12 cellular contexts compared by ENCODE assay signal in genomic region chr4:98448923-98449322, GRCh38.
DNase-seq lines count a peak whose midpoint lies in the region; ATAC-seq and TF ChIP-seq lines count a peak whose summit lies in the region.
"Had no signal": no experiment of that assay in that cellular context is flagged by ENCODE, and none has a peak within 500 bp of the region (broad histone marks: within the 10 kb centered on the region; RNA-seq: fewer than 3 reads in every experiment).

No MANE protein-coding gene starts in this region.

- H3K27ac Mint-ChIP-seq in CD4-positive, alpha-beta T cell, result no peak overlapping the region
- H3K27ac Mint-ChIP-seq in effector memory CD8-positive, alpha-beta T cell, result peak overlapping the region; percentile 7 to 77

- TF ChIP-seq RAD21 in IMR-90 (IDR thresholded peaks at IDR 0.05; ENCODE audit: low read length), result no peak

- no peak for TF ChIP-seq CTCF in CD4-positive, alpha-beta T cell (IDR thresholded peaks at IDR 0.05)
- TF ChIP-seq CTCF in IMR-90 (conservative IDR thresholded peaks at IDR 0.05; ENCODE audit: low read depth, low read length) (no peak), coronary artery (IDR thresholded peaks at IDR 0.05) (no peak)

- no peak overlapping the region for H3K4me3 Mint-ChIP-seq in CD4-positive, alpha-beta T cell
- H3K4me3 Mint-ChIP-seq in effector memory CD8-positive, alpha-beta T cell, result peak overlapping the region; percentile 64 to 67

- no peaks in the 10 kb centered on the region for H3K27me3 ChIP-seq in CD4-positive, alpha-beta T cell (ENCODE audit: control insufficient read depth, insufficient read depth, low read length)
- no peaks in the 10 kb centered on the region for H3K27me3 ChIP-seq in IMR-90 (ENCODE audit: control insufficient read depth, insufficient read depth, low read length)

- no peak overlapping the region for H4K91ac ChIP-seq in IMR-90 (ENCODE audit: insufficient read depth, low read depth, low read length)

- H3K4me3 ChIP-seq in IMR-90 (ENCODE audit: insufficient read depth, low read depth, low read length) (no peak overlapping the region), coronary artery (no peak overlapping the region)
- H3K4me3 ChIP-seq: SK-N-MC had no signal

- peaks cover 6% of the 10 kb centered on the region; the same call in 1 of the 2 replicates for H3K9me1 ChIP-seq in IMR-90 (ENCODE audit: insufficient read depth, low read length)

- H3K27me3 Mint-ChIP-seq in CD4-positive, alpha-beta T cell, result no peaks in the 10 kb centered on the region
- no peaks in the 10 kb centered on the region for H3K27me3 Mint-ChIP-seq in effector memory CD8-positive, alpha-beta T cell

- H2AFZ ChIP-seq in IMR-90 (replicated peaks; ENCODE audit: low read length, poor library complexity), result no peak overlapping the region

- H2BK15ac ChIP-seq in IMR-90 (ENCODE audit: low read depth, low read length), result no peak overlapping the region

- no peak overlapping the region for H4K8ac ChIP-seq in IMR-90 (ENCODE audit: low read depth in 2 of 2, low read length in 2 of 2)

- no peaks in the 10 kb centered on the region for H4K20me1 ChIP-seq in IMR-90 (ENCODE audit: insufficient read depth, low read length)

- H3K36me3 ChIP-seq in IMR-90 (ENCODE audit: control insufficient read depth, insufficient read depth, low read length), result no peaks in the 10 kb centered on the region; the same call in 1 of the 2 replicates

- H3K4me2 ChIP-seq in IMR-90 (ENCODE audit: low read depth, low read length), result no peak overlapping the region

- H3K4me1 ChIP-seq in IMR-90 (ENCODE audit: control insufficient read depth, insufficient read depth, low read length), result peaks cover 3% of the 10 kb centered on the region

- no peaks in the 10 kb centered on the region for H3K9me3 ChIP-seq in CD4-positive, alpha-beta T cell (ENCODE audit: control insufficient read depth, low read length)
- H3K9me3 ChIP-seq in IMR-90 (ENCODE audit: control insufficient read depth, insufficient read depth, low read length), result peaks cover 2% of the 10 kb centered on the region; the same call in 1 of the 2 replicates

- no peak overlapping the region for H3K27ac ChIP-seq in CD4-positive, alpha-beta T cell (ENCODE audit: low read depth, low read length)
- H3K27ac ChIP-seq in IMR-90 (ENCODE audit: insufficient read depth, low read length), result no peak overlapping the region
- H3K27ac ChIP-seq in coronary artery, result no peak overlapping the region
- H3K27ac ChIP-seq: HL-60, SK-N-MC had no signal

- H3K79me1 ChIP-seq in IMR-90 (ENCODE audit: low read depth in 1 of 2, low read length in 2 of 2), result no peaks in the 10 kb centered on the region

- H3K23ac ChIP-seq in IMR-90 (ENCODE audit: low read depth, low read length), result no peak overlapping the region

- POLR2A ChIA-PET in CD4-positive, alpha-beta T cell (lab: Charles Lee), result no interaction called here
- POLR2A ChIA-PET in IMR-90 (lab: Charles Lee; ENCODE audit: unreplicated experiment), result no interaction called here

- peaks cover 1% of the 10 kb centered on the region for H3K36me3 Mint-ChIP-seq in CD4-positive, alpha-beta T cell (ENCODE audit: low read depth)
- H3K36me3 Mint-ChIP-seq in effector memory CD8-positive, alpha-beta T cell (ENCODE audit: insufficient read depth), result peaks cover 22% of the 10 kb centered on the region

- intact Hi-C loops in CD4-positive, alpha-beta T cell (cut with DNase I, micrococcal nuclease), result loop anchor here in 1 of 2 experiments (5.0 kb wide), 1 partner anchor 187 kb away; the partner anchor contains the start of gene RAP1GDS1
- intact Hi-C loops in IMR-90 (cut with micrococcal nuclease), result no loop called here

- no peak overlapping the region for H3K9ac ChIP-seq in IMR-90 (ENCODE audit: low read depth, low read length)

- no peak overlapping the region for H3K4ac ChIP-seq in IMR-90 (ENCODE audit: low read depth, low read length)

- H4K5ac ChIP-seq in IMR-90 (ENCODE audit: low read depth, low read length), result no peak overlapping the region

- no peak overlapping the region for H2AK5ac ChIP-seq in IMR-90 (ENCODE audit: low read depth, low read length)

- dilution Hi-C loops in IMR-90 (cut with HindIII; ENCODE audit: low sequenced_read_pairs, unreplicated experiment), result no loop called here

- H2BK20ac ChIP-seq in IMR-90 (ENCODE audit: low read depth, low read length), result no peak overlapping the region

- ATAC-seq in CD4-positive, alpha-beta T cell (ENCODE audit: poor library complexity), result peak; percentile 44
- ATAC-seq in GM18861 (IDR thresholded peaks at IDR 0.05; ENCODE audit: unreplicated experiment) (peak; percentile 42), IMR-90 (ENCODE audit: low read depth) (peak; percentile 40), HG03139 (IDR thresholded peaks at IDR 0.05; ENCODE audit: unreplicated experiment) (no peak), HG03521 (IDR thresholded peaks at IDR 0.05; ENCODE audit: unreplicated experiment) (no peak)
- ATAC-seq in effector memory CD8-positive, alpha-beta T cell (replicated peaks), result peak; percentile 21

- no peak overlapping the region for H3K18ac ChIP-seq in IMR-90 (ENCODE audit: low read depth, low read length)

- in situ Hi-C loops in IMR-90 (cut with MboI; ENCODE audit: low sequenced_read_pairs), result no loop called here

- no peak overlapping the region for H2AK9ac ChIP-seq in IMR-90 (replicated peaks; ENCODE audit: low read depth, low read length, poor library complexity)

- no peak overlapping the region for H3K56ac ChIP-seq in IMR-90 (ENCODE audit: extremely low read depth, insufficient read depth, low read length)

- no peak overlapping the region for H2BK5ac ChIP-seq in IMR-90 (ENCODE audit: low read depth, low read length, poor library complexity, severe bottlenecking)

- DNase-seq in CD4-positive, alpha-beta T cell, result peak in 6 of 10 experiments; percentile 4 to 18 (median 8)
- DNase-seq in IMR-90, result no peak
- peak; percentile 13 to 32 (median 17) for DNase-seq in effector memory CD8-positive, alpha-beta T cell
- DNase-seq in coronary artery (ENCODE audit: low spot score), result no peak
- DNase-seq in pons (ENCODE audit: low spot score), result no peak
- DNase-seq: kidney, NCI-H2107 had no signal

- no peak overlapping the region for H3K14ac ChIP-seq in IMR-90 (replicated peaks; ENCODE audit: low read depth, low read length)

- CTCF ChIA-PET in CD4-positive, alpha-beta T cell (lab: Charles Lee), result interaction anchor here (1.3 kb wide), 1 partner anchor 478 kb away, joined by 3 read pairs; no protein-coding TSS in a partner anchor
- CTCF ChIA-PET in IMR-90 (lab: Yijun Ruan, JAX), result interaction anchor here (0.6 kb wide), 1 partner anchor 211 kb away, joined by 3 read pairs; no protein-coding TSS in a partner anchor

- TF ChIP-seq POLR2A in IMR-90 (IDR thresholded peaks at IDR 0.05; ENCODE audit: low read depth, low read length), result no peak

- no TSS peak for BruUV-seq in IMR-90 (replicated peaks; lab: Mats Ljungman, UMichigan)

- H2BK120ac ChIP-seq in IMR-90 (ENCODE audit: low read depth, low read length), result no peak overlapping the region

- peaks cover 4% of the 10 kb centered on the region for H3K9me3 Mint-ChIP-seq in CD4-positive, alpha-beta T cell
- no peaks in the 10 kb centered on the region for H3K9me3 Mint-ChIP-seq in effector memory CD8-positive, alpha-beta T cell

- H3K4me1 Mint-ChIP-seq in CD4-positive, alpha-beta T cell (ENCODE audit: low read depth), result peaks cover 40% of the 10 kb centered on the region
- peaks cover 41 to 46% of the 10 kb centered on the region in 2 donors for H3K4me1 Mint-ChIP-seq in effector memory CD8-positive, alpha-beta T cell (ENCODE audit: low read depth in 2 of 2)

TF ChIP-seq in IMR-90, 13 proteins besides CTCF, POLR2A, EP300 and RAD21:
- no peak for TF ChIP-seq CEBPB (IDR thresholded peaks at IDR 0.05; ENCODE audit: low read depth, low read length)
- no peak for TF ChIP-seq RCOR1 (IDR thresholded peaks at IDR 0.05; ENCODE audit: insufficient replicate concordance, low read length)
- no peak for TF ChIP-seq ELK1 (IDR thresholded peaks at IDR 0.05; ENCODE audit: borderline replicate concordance, low read depth, low read length)
- no peak for TF ChIP-seq CHD1 (IDR thresholded peaks at IDR 0.05; ENCODE audit: low read depth, low read length)
- no peak for TF ChIP-seq MAFK (IDR thresholded peaks at IDR 0.05; ENCODE audit: low read depth, low read length)
- TF ChIP-seq MXI1 (IDR thresholded peaks at IDR 0.05; ENCODE audit: borderline replicate concordance, low read depth, low read length), result no peak

Comparison
In these comparisons a context has a peak if more than half of its experiments do, and no peak if none do; other contexts are left out.
1. ATAC-seq: peak in CD4-positive, alpha-beta T cell (single experiment), GM18861 (single experiment), IMR-90 (single experiment) and effector memory CD8-positive, alpha-beta T cell (single experiment); none in HG03139 (single experiment) and HG03521 (single experiment).
2. DNase-seq: peak in CD4-positive, alpha-beta T cell (6 of 10) and effector memory CD8-positive, alpha-beta T cell (3 of 3); none in IMR-90 (single experiment), coronary artery (single experiment) and pons (single experiment).